22 cellular contexts compared by ENCODE assay signal in the genomic region with DNA sequence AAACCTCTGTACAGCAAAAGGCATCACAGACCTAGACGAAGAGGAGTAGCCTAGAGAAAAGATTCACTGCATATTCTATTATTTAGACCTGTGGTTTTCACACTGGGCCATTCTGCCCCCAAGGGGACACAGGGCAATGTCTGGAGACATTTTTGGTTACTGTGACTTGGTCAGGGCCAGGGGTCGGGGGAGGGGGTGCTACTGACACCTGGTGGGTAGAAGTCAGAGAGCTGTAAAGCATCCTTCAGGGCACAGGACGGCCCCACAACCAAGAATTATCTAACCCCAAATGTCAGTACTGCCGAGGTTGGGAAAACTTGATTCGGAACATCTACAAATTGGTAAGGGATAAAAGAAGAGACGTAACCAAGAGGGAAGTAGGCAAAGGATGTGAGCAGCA. TPM values are rescaled to one million over a fixed set of nuclear protein-coding genes. Genes with fewer than 3 reads are reported as not detected.
DNase-seq lines count a peak whose midpoint lies in the region; ATAC-seq, FAIRE-seq and TF ChIP-seq lines count a peak whose summit lies in the region.
"Had no signal": no experiment of that assay in that cellular context is flagged by ENCODE, and none has a peak within 500 bp of the region (broad histone marks: within the 10 kb centered on the region; RNA-seq: fewer than 3 reads in every experiment).

No MANE protein-coding gene starts in this region.

- no peak overlapping the region for H2AFZ ChIP-seq in Loucy (ENCODE audit: low read length)

- no peaks in the 10 kb centered on the region for H3F3A ChIP-seq in Loucy (ENCODE audit: low read depth)

- peaks cover 91% of the 10 kb centered on the region for H3K79me2 ChIP-seq in Loucy (ENCODE audit: insufficient read depth, low read length)

- no peak for DNase-seq in activated naive CD8-positive, alpha-beta T cell treated with anti-CD3 and anti-CD28 coated beads for 36 hours
- DNase-seq in epithelial cell of prostate (ENCODE audit: low read depth, low spot score) (no peak), psoas muscle (no peak), D721Med (ENCODE audit: insufficient read length, low spot score) (no peak), GM10266 (ENCODE audit: extremely low spot score) (no peak)
- no peak for DNase-seq in effector memory CD4-positive, alpha-beta T cell
- DNase-seq: activated CD4-positive, CD25-positive, alpha-beta regulatory T cell treated with anti-CD3 and anti-CD28 coated beads, Interleukin-2, amount 50 U/mL, for 72 hours; activated naive CD8-positive, alpha-beta T cell treated with anti-CD3 and anti-CD28 coated beads, Interleukin-2, amount 10 ng/mL, durations not matched to agents 7 days and 5 days; CD8-positive, alpha-beta memory T cell; central memory CD4-positive, alpha-beta T cell; mucosa of descending colon; NCI-H1105; NCI-H2171 treated with DMSO at 0.1 percent for 48 hours; SHP77; stimulated activated naive CD4-positive, alpha-beta T cell had no signal

- TF ChIP-seq CTCF in Loucy (conservative IDR thresholded peaks at IDR 0.05; ENCODE audit: low read length) (0 out of 2 replicates have a peak, but pooled peaks have one; percentile 12), psoas muscle (IDR thresholded peaks at IDR 0.05) (no peak), D721Med (IDR thresholded peaks at IDR 0.05; ENCODE audit: insufficient read depth, missing control alignments) (no peak), GM10266 (IDR thresholded peaks at IDR 0.05; ENCODE audit: control insufficient read depth, insufficient read depth, low read depth, missing control alignments) (no peak)

- peak in 1 of 4 donors; percentile 43 for ATAC-seq in psoas muscle
- ATAC-seq: mucosa of descending colon had no signal

- H3K4me1 ChIP-seq in Loucy (ENCODE audit: insufficient read depth, low read length, poor library complexity, severe bottlenecking) (no peaks in the 10 kb centered on the region), psoas muscle (peaks cover 46% of the 10 kb centered on the region)
- H3K4me1 ChIP-seq in effector memory CD4-positive, alpha-beta T cell (ENCODE audit: control insufficient read depth, insufficient read depth, low read length, poor library complexity, severe bottlenecking), result no peaks in the 10 kb centered on the region

- H3K27ac Mint-ChIP-seq in activated naive CD8-positive, alpha-beta T cell, result peak overlapping the region; percentile 66
- no peak overlapping the region for H3K27ac Mint-ChIP-seq in activated naive CD8-positive, alpha-beta T cell treated with anti-CD3 and anti-CD28 coated beads for 36 hours
- H3K27ac Mint-ChIP-seq: activated naive CD8-positive, alpha-beta T cell treated with anti-CD3 and anti-CD28 coated beads, Interleukin-2, amount 10 ng/mL, durations not matched to agents 7 days and 5 days had no signal

- intact Hi-C loops in psoas muscle (cut with DNase I), result no loop called here

- no peaks in the 10 kb centered on the region for H3K9me2 ChIP-seq in Loucy (replicated peaks; ENCODE audit: low read depth, low read length)

- no peak overlapping the region for H3K9ac ChIP-seq in Loucy (ENCODE audit: low read depth, low read length, poor library complexity, severe bottlenecking)

- H3K4me3 ChIP-seq in Loucy (ENCODE audit: low read length, poor library complexity, severe bottlenecking) (no peak overlapping the region), psoas muscle (no peak overlapping the region)
- no peak overlapping the region for H3K4me3 ChIP-seq in effector memory CD4-positive, alpha-beta T cell (ENCODE audit: insufficient read depth, low read depth, low read length, poor library complexity, severe bottlenecking)
- H3K4me3 ChIP-seq: mucosa of descending colon had no signal

- peak overlapping the region; percentile 42 for H3K27ac ChIP-seq in epithelial cell of prostate
- H3K27ac ChIP-seq in psoas muscle, result peak overlapping the region; percentile 69
- H3K27ac ChIP-seq in effector memory CD4-positive, alpha-beta T cell (ENCODE audit: insufficient read depth, low read length, poor library complexity, severe bottlenecking), result no peak overlapping the region

- H3K27me3 Mint-ChIP-seq in activated naive CD8-positive, alpha-beta T cell, result no peaks in the 10 kb centered on the region
- H3K27me3 Mint-ChIP-seq in activated naive CD8-positive, alpha-beta T cell treated with anti-CD3 and anti-CD28 coated beads for 36 hours, result no peaks in the 10 kb centered on the region
- H3K27me3 Mint-ChIP-seq: activated naive CD8-positive, alpha-beta T cell treated with anti-CD3 and anti-CD28 coated beads, Interleukin-2, amount 10 ng/mL, durations not matched to agents 7 days and 5 days; CD8-positive, alpha-beta memory T cell had no signal

- H3K27me3 ChIP-seq in Loucy (ENCODE audit: insufficient read depth, low read length, poor library complexity, severe bottlenecking), result no peaks in the 10 kb centered on the region
- H3K27me3 ChIP-seq in psoas muscle (ENCODE audit: insufficient read depth in 3 of 3, low read length in 2 of 3), result no peaks in the 10 kb centered on the region
- no peaks in the 10 kb centered on the region for H3K27me3 ChIP-seq in effector memory CD4-positive, alpha-beta T cell (replicated peaks; ENCODE audit: control insufficient read depth, insufficient read depth, low read length, poor library complexity, severe bottlenecking)

- peaks cover 80% of the 10 kb centered on the region for H4K20me1 ChIP-seq in Loucy (ENCODE audit: insufficient read depth, low read length, poor library complexity, severe bottlenecking)

- FAIRE-seq in D721Med (lab: Jason Lieb, UNC), result no peak
- FAIRE-seq: endometrium, frontal cortex, islet of Langerhans had no signal

- H3K36me3 ChIP-seq in Loucy (ENCODE audit: insufficient read depth, low read length) (peaks cover 47% of the 10 kb centered on the region; the same call in 1 of the 2 replicates), psoas muscle (ENCODE audit: insufficient read depth in 1 of 2, low read depth in 1 of 2) (peaks cover 4 to 27% of the 10 kb centered on the region in 2 donors)
- H3K36me3 ChIP-seq in effector memory CD4-positive, alpha-beta T cell (ENCODE audit: control insufficient read depth, insufficient read depth, low read length), result peaks cover 11% of the 10 kb centered on the region

- no peak overlapping the region for H3K4me3 Mint-ChIP-seq in activated naive CD8-positive, alpha-beta T cell
- H3K4me3 Mint-ChIP-seq in activated naive CD8-positive, alpha-beta T cell treated with anti-CD3 and anti-CD28 coated beads for 36 hours, result no peak overlapping the region
- H3K4me3 Mint-ChIP-seq: activated naive CD8-positive, alpha-beta T cell treated with anti-CD3 and anti-CD28 coated beads, Interleukin-2, amount 10 ng/mL, durations not matched to agents 7 days and 5 days; CD8-positive, alpha-beta memory T cell had no signal

- no peaks in the 10 kb centered on the region for H3K9me3 Mint-ChIP-seq in activated naive CD8-positive, alpha-beta T cell (ENCODE audit: low read depth)
- H3K9me3 Mint-ChIP-seq in activated naive CD8-positive, alpha-beta T cell treated with anti-CD3 and anti-CD28 coated beads for 36 hours, result no peaks in the 10 kb centered on the region
- H3K9me3 Mint-ChIP-seq: activated naive CD8-positive, alpha-beta T cell treated with anti-CD3 and anti-CD28 coated beads, Interleukin-2, amount 10 ng/mL, durations not matched to agents 7 days and 5 days; CD8-positive, alpha-beta memory T cell had no signal

- H3K4me2 ChIP-seq in Loucy (ENCODE audit: low read depth, low read length, poor library complexity, severe bottlenecking), result no peak overlapping the region

- peaks cover 49% of the 10 kb centered on the region for H3K4me1 Mint-ChIP-seq in activated naive CD8-positive, alpha-beta T cell (ENCODE audit: low read depth)
- H3K4me1 Mint-ChIP-seq in activated naive CD8-positive, alpha-beta T cell treated with anti-CD3 and anti-CD28 coated beads for 36 hours, result peaks cover 36% of the 10 kb centered on the region

- H3K9me3 ChIP-seq in Loucy (ENCODE audit: insufficient read depth, low read depth, low read length), result no peaks in the 10 kb centered on the region
- no peaks in the 10 kb centered on the region for H3K9me3 ChIP-seq in psoas muscle
- no peaks in the 10 kb centered on the region for H3K9me3 ChIP-seq in effector memory CD4-positive, alpha-beta T cell (ENCODE audit: control insufficient read depth, low read length)
- H3K9me3 ChIP-seq: mucosa of descending colon had no signal

- 53 to 78% (median 57%) methylated on average over 6 of the region's 6 CpGs for WGBS in psoas muscle, 3 donors

- peaks cover 2% of the 10 kb centered on the region for H3K36me3 Mint-ChIP-seq in activated naive CD8-positive, alpha-beta T cell
- H3K36me3 Mint-ChIP-seq in activated naive CD8-positive, alpha-beta T cell treated with anti-CD3 and anti-CD28 coated beads for 36 hours, result peaks cover 11% of the 10 kb centered on the region

RNA-seq across cellular contexts. Expression of gene ELAVL1, which starts 11.3 kb away (rescaled TPM):
- total RNA-seq in activated naive CD8-positive, alpha-beta T cell treated with anti-CD3 and anti-CD28 coated beads for 36 hours, result 100 to 1,000 TPM; 169 to 172 TPM
- total RNA-seq in psoas muscle, result 10 to 100 TPM; 44.5 to 57.9 (median 48.0) TPM
- polyA plus RNA-seq in psoas muscle, result 10 to 100 TPM; 22.3 to 41.6 (median 41.4) TPM

RNA-seq across cellular contexts. Expression of gene TIMM44, which starts 50.6 kb away (rescaled TPM):
- total RNA-seq in activated naive CD8-positive, alpha-beta T cell treated with anti-CD3 and anti-CD28 coated beads for 36 hours, result 100 to 1,000 TPM; 125 to 136 TPM
- 10 to 100 TPM; 67.0 to 95.8 (median 80.0) TPM for total RNA-seq in psoas muscle
- 100 to 1,000 TPM in 2 of 3 donors, 10 to 100 TPM in 1; 95.1 to 173 (median 119) TPM for polyA plus RNA-seq in psoas muscle

RNA-seq across cellular contexts. Expression of gene CCL25, which starts 58.4 kb away (rescaled TPM):
- total RNA-seq in activated naive CD8-positive, alpha-beta T cell treated with anti-CD3 and anti-CD28 coated beads for 36 hours, result 1 to 10 TPM in 1 of 2 experiments, under 1 TPM in 1; 0.30 to 1.2 TPM
- total RNA-seq in psoas muscle, result not detected
- polyA plus RNA-seq in psoas muscle, result under 1 TPM in 1 of 3 donors, not detected in 2; 0.22 TPM
- total RNA-seq: CD8-positive, alpha-beta memory T cell; mucosa of descending colon; osteoblast; ureter had no signal
- polyA plus RNA-seq: CD8-positive, alpha-beta memory T cell had no signal
